Comparison of ENCODE assay signal across 8 cellular contexts in genomic region chr7:143901710-143902587, GRCh38. TPM values are rescaled to one million over a fixed set of nuclear protein-coding genes. Genes with fewer than 3 reads are reported as not detected.
DNase-seq lines count a peak whose midpoint lies in the region; ATAC-seq and TF ChIP-seq lines count a peak whose summit lies in the region.

TSS of gene TCAF1 (minus strand) at chr7:143902176. CDS start at chr7:143876608, 25,568 bp downstream.

- WGBS in right lobe of liver (ENCODE audit: insufficient coverage, low coverage, low lambda C conversion rate, missing lambda C conversion rate) = 4% methylated on average over 30 of the region's 54 CpGs

- H3K9me3 ChIP-seq in right lobe of liver = no peaks in the 10 kb centered on the region

- H3K36me3 ChIP-seq in right lobe of liver = no peaks in the 10 kb centered on the region

- DNase-seq in CD1c-positive myeloid dendritic cell (ENCODE audit: extremely low spot score) = peak; percentile 95
- DNase-seq in NCI-H69 (lab: John Stamatoyannopoulos, UW) = peak; percentile 98
- peak; percentile 95 for DNase-seq in activated CD4-positive, alpha-beta T cell treated with anti-CD3 and anti-CD28 coated beads, Interleukin-2, amount 50 U/mL, for 48 hours
- DNase-seq in dermis microvascular lymphatic vessel endothelial cell (ENCODE audit: low read depth in 2 of 2) = peak; percentile 79 to 97
- DNase-seq in right lobe of liver = peak; percentile 97 to 98 (median 98)
- DNase-seq in stimulated activated CD4-positive, alpha-beta T cell treated with anti-CD3 and anti-CD28 coated beads, Interleukin-4, amount 100 ng/mL, for 4 hours = peak; percentile 84 to 90

- intact Hi-C loops in right lobe of liver (cut with DNase I) = no loop called here

- H3K27ac ChIP-seq in right lobe of liver = peak within 1 kb of the TSS; percentile 91 to 98 (median 92)

- H3K4me1 ChIP-seq in right lobe of liver = peaks cover 0 to 29% (median 1%) of the 10 kb centered on the region in 4 donors

- ATAC-seq in GM19351 (IDR thresholded peaks at IDR 0.05; ENCODE audit: unreplicated experiment) = peak; percentile 86
- ATAC-seq in HG03521 (IDR thresholded peaks at IDR 0.05; ENCODE audit: unreplicated experiment) = peak; percentile 91
- peak; percentile 91 to 98 (median 95) for ATAC-seq in right lobe of liver

- peak; percentile 85 for TF ChIP-seq POLR2A in right lobe of liver (IDR thresholded peaks at IDR 0.05)

- no peaks in the 10 kb centered on the region for H3K27me3 ChIP-seq in right lobe of liver

- TF ChIP-seq CTCF in right lobe of liver (IDR thresholded peaks at IDR 0.05) = peak in 3 of 4 donors; percentile 19 to 33 (median 24)

- H3K4me3 ChIP-seq in right lobe of liver = peak within 1 kb of the TSS; percentile 64 to 82 (median 76)

RNA-seq across cellular contexts. Expression of gene TCAF1, which starts in this region (rescaled TPM):
- total RNA-seq in dermis microvascular lymphatic vessel endothelial cell (32.7 and 41.2 TPM in 2 replicates), right lobe of liver (10 to 100 TPM; 31.6 to 52.9 (median 45.8) TPM)

Comparison
In these comparisons a context has a peak if more than half of its experiments do, and no peak if none do; other contexts are left out.
1. Peak in every context shown above with its lines: DNase-seq, ATAC-seq, H3K4me3 ChIP-seq and H3K27ac ChIP-seq.